In the genomic region with DNA sequence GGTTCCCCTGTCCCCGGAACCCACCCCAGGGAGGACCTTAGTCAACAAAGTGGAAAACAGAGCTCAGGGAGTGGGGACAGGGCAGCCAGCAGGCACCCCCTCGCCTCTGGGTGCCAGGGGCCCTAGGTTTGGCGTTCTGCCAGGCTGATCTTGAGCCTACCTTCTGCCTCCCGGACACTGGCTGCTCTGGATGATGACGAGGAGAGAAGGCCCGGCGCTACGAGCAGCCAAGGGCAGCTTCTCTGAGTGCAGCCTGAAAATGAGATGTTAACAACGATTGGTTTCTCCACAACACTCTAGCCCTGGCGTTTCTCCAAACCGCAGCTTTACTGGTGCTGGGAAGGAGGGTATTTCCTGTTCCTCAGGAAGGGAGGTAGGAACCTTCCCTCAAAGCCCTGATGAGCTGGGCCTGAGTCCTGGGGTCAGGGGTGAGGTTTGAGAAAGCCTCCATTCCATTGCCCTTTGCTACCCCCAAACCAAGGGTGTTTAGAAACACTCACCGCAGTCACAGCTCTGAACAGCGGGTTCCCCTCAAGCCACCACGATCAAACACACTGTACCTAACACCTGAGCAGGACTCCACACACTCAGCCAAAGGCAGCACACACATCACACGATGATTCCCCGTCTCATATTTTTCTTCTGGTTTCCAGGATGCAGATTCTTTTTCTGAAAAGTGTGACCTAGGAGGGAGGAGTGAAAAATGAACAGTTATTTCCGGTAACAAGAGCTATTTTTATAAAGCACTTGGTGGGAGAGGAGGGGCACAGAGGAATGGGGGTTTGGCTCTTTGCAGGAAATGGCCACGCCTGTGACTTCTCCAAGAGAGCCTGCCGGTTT, we compare ENCODE assay signal across 8 cellular contexts. TPM values are rescaled to one million over a fixed set of nuclear protein-coding genes. Genes with fewer than 3 reads are reported as not detected.
DNase-seq lines count a peak whose midpoint lies in the region; ATAC-seq and TF ChIP-seq lines count a peak whose summit lies in the region.

A gene (minus strand): TSS at position 709 of the 840 bp plus-strand sequence. CDS start 1,054 bp downstream, outside the sequence.

- in situ Hi-C loops in gastrocnemius medialis (cut with MboI; ENCODE audit: low sequenced_read_pairs in 4 of 4): no loop called here

- H3K4me3 ChIP-seq in gastrocnemius medialis: peak within 1 kb of the TSS; percentile 50 to 51 (median 50)

- no peak for TF ChIP-seq POLR2A in gastrocnemius medialis (IDR thresholded peaks at IDR 0.05)

- no peaks in the 10 kb centered on the region for H3K36me3 ChIP-seq in gastrocnemius medialis

- H3K27me3 ChIP-seq in gastrocnemius medialis: no peaks in the 10 kb centered on the region

- no peaks in the 10 kb centered on the region for H3K9me3 ChIP-seq in gastrocnemius medialis

- peak; percentile 15 for DNase-seq in NCI-H748 (lab: John Stamatoyannopoulos, UW; ENCODE audit: unreplicated experiment)
- DNase-seq in NCI-H748 treated with DMSO at 0.1 percent for 48 hours (lab: John Stamatoyannopoulos, UW): no peak
- peak; percentile 90 for DNase-seq in KG1 (lab: John Stamatoyannopoulos, UW)
- DNase-seq in left cardiac atrium: peak; percentile 91
- peak; percentile 29 to 64 for DNase-seq in gastrocnemius medialis

- ATAC-seq in SK-N-SH treated with all-trans-retinoic acid at 6 μM for 48 hours (peak; percentile 85), left cardiac atrium (peak; percentile 77 to 80), gastrocnemius medialis (peak; percentile 51 to 62), HG03097 (IDR thresholded peaks at IDR 0.05; ENCODE audit: low FRiP score, unreplicated experiment) (no peak)

- intact Hi-C loops in left cardiac atrium (cut with DNase I) (loop anchor here in 1 of 2 donors (2.0 kb wide), 1 partner anchor 63 kb away; no protein-coding TSS in a partner anchor), gastrocnemius medialis (cut with DNase I; ENCODE audit: low total_unique reads) (no loop called here)

- H3K4me1 ChIP-seq in gastrocnemius medialis: peaks cover 9 to 13% of the 10 kb centered on the region in 2 donors

- TF ChIP-seq CTCF in gastrocnemius medialis (IDR thresholded peaks at IDR 0.05 in 4 of 5, conservative IDR thresholded peaks at IDR 0.05 in 1 of 5): no peak

- H3K27ac ChIP-seq in adipose tissue (ENCODE audit: low read depth, low read length) (peak within 1 kb of the TSS; percentile 77), gastrocnemius medialis (peak within 1 kb of the TSS; percentile 63 to 80 (median 75))

- WGBS in adipose tissue, 3 donors: 3 to 44% (median 4%) methylated on average over 19 of the region's 19 CpGs

TF ChIP-seq in SK-N-SH treated with all-trans-retinoic acid at 6 μM for 48 hours, 23 proteins besides CTCF, POLR2A, EP300 and RAD21:
- no peak for TF ChIP-seq TOX (CRISPR knock-in tag; IDR thresholded peaks at IDR 0.05; ENCODE audit: borderline replicate concordance)
- TF ChIP-seq, protein P1, sequence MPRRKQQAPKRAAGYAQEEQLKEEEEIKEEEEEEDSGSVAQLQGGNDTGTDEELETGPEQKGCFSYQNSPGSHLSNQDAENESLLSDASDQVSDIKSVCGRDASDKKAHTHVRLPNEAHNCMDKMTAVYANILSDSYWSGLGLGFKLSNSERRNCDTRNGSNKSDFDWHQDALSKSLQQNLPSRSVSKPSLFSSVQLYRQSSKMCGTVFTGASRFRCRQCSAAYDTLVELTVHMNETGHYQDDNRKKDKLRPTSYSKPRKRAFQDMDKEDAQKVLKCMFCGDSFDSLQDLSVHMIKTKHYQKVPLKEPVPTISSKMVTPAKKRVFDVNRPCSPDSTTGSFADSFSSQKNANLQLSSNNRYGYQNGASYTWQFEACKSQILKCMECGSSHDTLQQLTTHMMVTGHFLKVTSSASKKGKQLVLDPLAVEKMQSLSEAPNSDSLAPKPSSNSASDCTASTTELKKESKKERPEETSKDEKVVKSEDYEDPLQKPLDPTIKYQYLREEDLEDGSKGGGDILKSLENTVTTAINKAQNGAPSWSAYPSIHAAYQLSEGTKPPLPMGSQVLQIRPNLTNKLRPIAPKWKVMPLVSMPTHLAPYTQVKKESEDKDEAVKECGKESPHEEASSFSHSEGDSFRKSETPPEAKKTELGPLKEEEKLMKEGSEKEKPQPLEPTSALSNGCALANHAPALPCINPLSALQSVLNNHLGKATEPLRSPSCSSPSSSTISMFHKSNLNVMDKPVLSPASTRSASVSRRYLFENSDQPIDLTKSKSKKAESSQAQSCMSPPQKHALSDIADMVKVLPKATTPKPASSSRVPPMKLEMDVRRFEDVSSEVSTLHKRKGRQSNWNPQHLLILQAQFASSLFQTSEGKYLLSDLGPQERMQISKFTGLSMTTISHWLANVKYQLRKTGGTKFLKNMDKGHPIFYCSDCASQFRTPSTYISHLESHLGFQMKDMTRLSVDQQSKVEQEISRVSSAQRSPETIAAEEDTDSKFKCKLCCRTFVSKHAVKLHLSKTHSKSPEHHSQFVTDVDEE (CRISPR knock-in tag; IDR thresholded peaks at IDR 0.05): no peak
- no peak for TF ChIP-seq ARNTL (CRISPR knock-in tag; IDR thresholded peaks at IDR 0.05; ENCODE audit: borderline replicate concordance, low read depth)
- no peak for TF ChIP-seq ZNF565 (CRISPR knock-in tag; conservative IDR thresholded peaks at IDR 0.05; ENCODE audit: low read depth)
- TF ChIP-seq RARB (CRISPR knock-in tag; IDR thresholded peaks at IDR 0.05): no peak
- no peak for TF ChIP-seq BACH2 (CRISPR knock-in tag; IDR thresholded peaks at IDR 0.05; ENCODE audit: borderline replicate concordance)
- no peak for TF ChIP-seq ISL1 (CRISPR knock-in tag; IDR thresholded peaks at IDR 0.05)
- TF ChIP-seq, protein P2, sequence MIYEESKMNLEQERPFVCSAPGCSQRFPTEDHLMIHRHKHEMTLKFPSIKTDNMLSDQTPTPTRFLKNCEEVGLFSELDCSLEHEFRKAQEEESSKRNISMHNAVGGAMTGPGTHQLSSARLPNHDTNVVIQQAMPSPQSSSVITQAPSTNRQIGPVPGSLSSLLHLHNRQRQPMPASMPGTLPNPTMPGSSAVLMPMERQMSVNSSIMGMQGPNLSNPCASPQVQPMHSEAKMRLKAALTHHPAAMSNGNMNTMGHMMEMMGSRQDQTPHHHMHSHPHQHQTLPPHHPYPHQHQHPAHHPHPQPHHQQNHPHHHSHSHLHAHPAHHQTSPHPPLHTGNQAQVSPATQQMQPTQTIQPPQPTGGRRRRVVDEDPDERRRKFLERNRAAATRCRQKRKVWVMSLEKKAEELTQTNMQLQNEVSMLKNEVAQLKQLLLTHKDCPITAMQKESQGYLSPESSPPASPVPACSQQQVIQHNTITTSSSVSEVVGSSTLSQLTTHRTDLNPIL (CRISPR knock-in tag; IDR thresholded peaks at IDR 0.05; ENCODE audit: low read depth): no peak
- TF ChIP-seq TCF4 (CRISPR knock-in tag; IDR thresholded peaks at IDR 0.05; ENCODE audit: borderline replicate concordance): no peak
- TF ChIP-seq CSDC2 (CRISPR knock-in tag; IDR thresholded peaks at IDR 0.05): no peak
- no peak for TF ChIP-seq PPARA (CRISPR knock-in tag; IDR thresholded peaks at IDR 0.05; ENCODE audit: borderline replicate concordance)
- TF ChIP-seq ZFP3 (CRISPR knock-in tag; IDR thresholded peaks at IDR 0.05): no peak
- TF ChIP-seq, protein P3, sequence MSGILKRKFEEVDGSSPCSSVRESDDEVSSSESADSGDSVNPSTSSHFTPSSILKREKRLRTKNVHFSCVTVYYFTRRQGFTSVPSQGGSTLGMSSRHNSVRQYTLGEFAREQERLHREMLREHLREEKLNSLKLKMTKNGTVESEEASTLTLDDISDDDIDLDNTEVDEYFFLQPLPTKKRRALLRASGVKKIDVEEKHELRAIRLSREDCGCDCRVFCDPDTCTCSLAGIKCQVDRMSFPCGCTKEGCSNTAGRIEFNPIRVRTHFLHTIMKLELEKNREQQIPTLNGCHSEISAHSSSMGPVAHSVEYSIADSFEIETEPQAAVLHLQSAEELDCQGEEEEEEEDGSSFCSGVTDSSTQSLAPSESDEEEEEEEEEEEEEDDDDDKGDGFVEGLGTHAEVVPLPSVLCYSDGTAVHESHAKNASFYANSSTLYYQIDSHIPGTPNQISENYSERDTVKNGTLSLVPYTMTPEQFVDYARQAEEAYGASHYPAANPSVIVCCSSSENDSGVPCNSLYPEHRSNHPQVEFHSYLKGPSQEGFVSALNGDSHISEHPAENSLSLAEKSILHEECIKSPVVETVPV (CRISPR knock-in tag; IDR thresholded peaks at IDR 0.05): no peak
- TF ChIP-seq SNAI2 (CRISPR knock-in tag; IDR thresholded peaks at IDR 0.05): no peak
- TF ChIP-seq OSR1 (CRISPR knock-in tag; IDR thresholded peaks at IDR 0.05): no peak
- TF ChIP-seq ZNF8 (CRISPR knock-in tag; IDR thresholded peaks at IDR 0.05): no peak
- no peak for TF ChIP-seq ZNF70 (CRISPR knock-in tag; IDR thresholded peaks at IDR 0.05)
- no peak for TF ChIP-seq GLIS3 (CRISPR knock-in tag; IDR thresholded peaks at IDR 0.05)
- TF ChIP-seq, protein P4, sequence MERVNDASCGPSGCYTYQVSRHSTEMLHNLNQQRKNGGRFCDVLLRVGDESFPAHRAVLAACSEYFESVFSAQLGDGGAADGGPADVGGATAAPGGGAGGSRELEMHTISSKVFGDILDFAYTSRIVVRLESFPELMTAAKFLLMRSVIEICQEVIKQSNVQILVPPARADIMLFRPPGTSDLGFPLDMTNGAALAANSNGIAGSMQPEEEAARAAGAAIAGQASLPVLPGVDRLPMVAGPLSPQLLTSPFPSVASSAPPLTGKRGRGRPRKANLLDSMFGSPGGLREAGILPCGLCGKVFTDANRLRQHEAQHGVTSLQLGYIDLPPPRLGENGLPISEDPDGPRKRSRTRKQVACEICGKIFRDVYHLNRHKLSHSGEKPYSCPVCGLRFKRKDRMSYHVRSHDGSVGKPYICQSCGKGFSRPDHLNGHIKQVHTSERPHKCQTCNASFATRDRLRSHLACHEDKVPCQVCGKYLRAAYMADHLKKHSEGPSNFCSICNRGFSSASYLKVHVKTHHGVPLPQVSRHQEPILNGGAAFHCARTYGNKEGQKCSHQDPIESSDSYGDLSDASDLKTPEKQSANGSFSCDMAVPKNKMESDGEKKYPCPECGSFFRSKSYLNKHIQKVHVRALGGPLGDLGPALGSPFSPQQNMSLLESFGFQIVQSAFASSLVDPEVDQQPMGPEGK (CRISPR knock-in tag; IDR thresholded peaks at IDR 0.05; ENCODE audit: borderline replicate concordance): no peak

RNA-seq across cellular contexts. Expression of the gene that starts here (rescaled TPM):
- 10 to 100 TPM in 2 of 3 donors, 1 to 10 TPM in 1; 8.0 to 52.5 (median 28.3) TPM for polyA plus RNA-seq in adipose tissue
- total RNA-seq in left cardiac atrium (10 to 100 TPM; 84.4 to 92.0 TPM), gastrocnemius medialis (10 to 100 TPM; 10.1 to 12.5 (median 10.9) TPM)

Comparison
In these comparisons a context has a peak if more than half of its experiments do, and no peak if none do; other contexts are left out.
1. RNA of the gene that starts here (total RNA-seq): 84.4 to 92.0 TPM in left cardiac atrium; 10.1 to 12.5 TPM in gastrocnemius medialis; every median in the first group is over 4 times any median in the second.